Comparison of ENCODE assay signal across 17 cellular contexts in the genomic region with DNA sequence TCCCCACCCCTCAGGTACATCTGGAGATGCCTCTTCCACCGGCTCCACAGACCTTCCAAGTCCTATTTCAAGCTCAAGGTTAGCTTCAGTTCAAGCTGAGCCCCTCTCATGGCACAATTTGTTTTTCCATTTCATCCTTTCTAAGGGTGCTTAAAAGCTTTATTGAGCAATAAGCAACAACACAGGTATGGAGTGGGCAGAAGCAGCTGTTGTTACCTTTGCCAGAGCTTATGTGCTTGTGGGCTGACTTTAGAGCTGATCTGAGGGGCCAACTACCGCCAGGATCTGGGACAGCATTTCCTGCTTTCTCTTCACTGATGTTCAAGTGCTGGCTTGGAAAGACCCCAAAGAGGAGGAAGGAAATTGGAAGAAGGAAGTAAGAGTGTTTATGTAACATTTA.
DNase-seq lines count a peak whose midpoint lies in the region; ATAC-seq and TF ChIP-seq lines count a peak whose summit lies in the region.
"Had no signal": no experiment of that assay in that cellular context is flagged by ENCODE, and none has a peak within 500 bp of the region (broad histone marks: within the 10 kb centered on the region; RNA-seq: fewer than 3 reads in every experiment).

No MANE protein-coding gene starts in this region.

- H3K4me1 Mint-ChIP-seq in GM23338 = no peaks in the 10 kb centered on the region
- H3K4me1 Mint-ChIP-seq: IgD-negative memory B cell had no signal

- peaks cover 57% of the 10 kb centered on the region for H3K4me1 ChIP-seq in BLaER1
- no peaks in the 10 kb centered on the region for H3K4me1 ChIP-seq in GM23338 (ENCODE audit: insufficient read depth)
- no peaks in the 10 kb centered on the region for H3K4me1 ChIP-seq in upper lobe of right lung
- H3K4me1 ChIP-seq in breast epithelium = no peaks in the 10 kb centered on the region
- H3K4me1 ChIP-seq: A549, HAP-1 had no signal

- H3K79me2 ChIP-seq in GM23338 (replicated peaks; ENCODE audit: insufficient read depth) = no peaks in the 10 kb centered on the region

- H3K4me3 ChIP-seq in BLaER1 (no peak overlapping the region), GM23338 (no peak overlapping the region), upper lobe of right lung (no peak overlapping the region), breast epithelium (no peak overlapping the region)
- H3K4me3 ChIP-seq: A549, HAP-1 had no signal

- no peaks in the 10 kb centered on the region for H3K9me3 Mint-ChIP-seq in GM23338
- H3K9me3 Mint-ChIP-seq: CD8-positive, alpha-beta T cell had no signal

- H3K36me3 Mint-ChIP-seq in GM23338 (ENCODE audit: low read depth) = no peaks in the 10 kb centered on the region
- H3K36me3 Mint-ChIP-seq: CD8-positive, alpha-beta T cell; IgD-negative memory B cell had no signal

- peaks cover 3% of the 10 kb centered on the region for H3K27me3 Mint-ChIP-seq in GM23338 (ENCODE audit: insufficient read depth, low read depth, poor library complexity)

- no peak for TF ChIP-seq POLR2A in breast epithelium (IDR thresholded peaks at IDR 0.05)

- no peaks in the 10 kb centered on the region for H3K36me3 ChIP-seq in BLaER1
- H3K36me3 ChIP-seq in GM23338 (ENCODE audit: insufficient read depth) = no peaks in the 10 kb centered on the region
- no peaks in the 10 kb centered on the region for H3K36me3 ChIP-seq in upper lobe of right lung
- no peaks in the 10 kb centered on the region for H3K36me3 ChIP-seq in breast epithelium
- H3K36me3 ChIP-seq: HAP-1 had no signal

- H3K27me3 ChIP-seq in BLaER1 (no peaks in the 10 kb centered on the region), GM23338 (ENCODE audit: insufficient read depth) (no peaks in the 10 kb centered on the region), upper lobe of right lung (no peaks in the 10 kb centered on the region), breast epithelium (no peaks in the 10 kb centered on the region)

- H3K9ac ChIP-seq in BLaER1 = no peak overlapping the region

- ATAC-seq in GM23338 (no peak), upper lobe of right lung (peak; percentile 72), GM19324 (IDR thresholded peaks at IDR 0.05; ENCODE audit: low FRiP score, unreplicated experiment) (no peak)
- ATAC-seq: A549; CD8-positive, alpha-beta T cell; HepG2 had no signal

- no peaks in the 10 kb centered on the region for H4K20me1 ChIP-seq in BLaER1
- H4K20me1 ChIP-seq in GM23338 (replicated peaks; ENCODE audit: insufficient read depth) = no peaks in the 10 kb centered on the region

- no peaks in the 10 kb centered on the region for H3K9me3 ChIP-seq in BLaER1
- H3K9me3 ChIP-seq in upper lobe of right lung = no peaks in the 10 kb centered on the region
- no peaks in the 10 kb centered on the region for H3K9me3 ChIP-seq in breast epithelium
- H3K9me3 ChIP-seq: A549, HAP-1 had no signal

- 0 out of 2 replicates have a peak overlapping the region, but pooled peaks have one; percentile 16 for H3K4me2 ChIP-seq in BLaER1
- H3K4me2 ChIP-seq in GM23338 = no peak overlapping the region
- H3K4me2 ChIP-seq: A549 had no signal

- no peaks in the 10 kb centered on the region for H3F3A ChIP-seq in GM23338 (replicated peaks; ENCODE audit: low read depth)

- H3K9me2 ChIP-seq in GM23338 (ENCODE audit: insufficient read depth) = peaks cover 6% of the 10 kb centered on the region; the same call in 1 of the 2 replicates

- H3K27ac ChIP-seq in BLaER1 (no peak overlapping the region), GM23338 (ENCODE audit: low read depth) (no peak overlapping the region), upper lobe of right lung (no peak overlapping the region), breast epithelium (no peak overlapping the region)
- H3K27ac ChIP-seq: 22Rv1, A549 had no signal

- H2AFZ ChIP-seq in GM23338 = peak overlapping the region; percentile 52; the same call in 1 of the 2 replicates

- no peak overlapping the region for H3K27ac Mint-ChIP-seq in GM23338
- H3K27ac Mint-ChIP-seq: CD8-positive, alpha-beta T cell; IgD-negative memory B cell had no signal

- intact Hi-C loops in upper lobe of right lung (cut with DNase I) = no loop called here
- intact Hi-C loops in breast epithelium (cut with DNase I; ENCODE audit: low total_unique reads) = no loop called here

- H3K4me3 Mint-ChIP-seq in GM23338 = no peak overlapping the region
- H3K4me3 Mint-ChIP-seq: CD8-positive, alpha-beta T cell; IgD-negative memory B cell had no signal

- DNase-seq in GM23338 (ENCODE audit: low spot score) = no peak
- peak; percentile 60 for DNase-seq in NCI-H524 treated with DMSO at 0.1 percent for 48 hours (lab: John Stamatoyannopoulos, UW)
- no peak for DNase-seq in upper lobe of right lung
- DNase-seq in breast epithelium (ENCODE audit: low spot score in 2 of 2) = no peak
- DNase-seq in RKO (ENCODE audit: low spot score) = no peak
- DNase-seq: AML-193; CD8-positive, alpha-beta T cell; DMS 273 treated with DMSO at 0.1 percent for 48 hours; GF-D8; KBM-7 had no signal

- TF ChIP-seq CTCF in GM23338 (conservative IDR thresholded peaks at IDR 0.05; ENCODE audit: low read depth in 2 of 2) = no peak
- TF ChIP-seq CTCF in upper lobe of right lung (IDR thresholded peaks at IDR 0.05) = no peak
- TF ChIP-seq CTCF in breast epithelium (IDR thresholded peaks at IDR 0.05) = no peak

TF ChIP-seq in GM23338, 12 proteins besides CTCF, POLR2A, EP300 and RAD21:
- TF ChIP-seq POLR2AphosphoS5 (IDR thresholded peaks at IDR 0.05; ENCODE audit: low read depth) (no peak), EZH2phosphoT487 (IDR thresholded peaks at IDR 0.05; ENCODE audit: unreplicated experiment) (no peak), STAT1 (IDR thresholded peaks at IDR 0.05; ENCODE audit: unreplicated experiment) (no peak), JUNB (IDR thresholded peaks at IDR 0.05; ENCODE audit: unreplicated experiment) (no peak), NANOG (IDR thresholded peaks at IDR 0.05; ENCODE audit: borderline replicate concordance) (no peak), EZH2 (IDR thresholded peaks at IDR 0.05; ENCODE audit: low read depth, unreplicated experiment) (no peak), ZNF114 (CRISPR knock-in tag; IDR thresholded peaks at IDR 0.05) (no peak)
